Comparison of ENCODE assay signal across 16 cellular contexts in the genomic region with DNA sequence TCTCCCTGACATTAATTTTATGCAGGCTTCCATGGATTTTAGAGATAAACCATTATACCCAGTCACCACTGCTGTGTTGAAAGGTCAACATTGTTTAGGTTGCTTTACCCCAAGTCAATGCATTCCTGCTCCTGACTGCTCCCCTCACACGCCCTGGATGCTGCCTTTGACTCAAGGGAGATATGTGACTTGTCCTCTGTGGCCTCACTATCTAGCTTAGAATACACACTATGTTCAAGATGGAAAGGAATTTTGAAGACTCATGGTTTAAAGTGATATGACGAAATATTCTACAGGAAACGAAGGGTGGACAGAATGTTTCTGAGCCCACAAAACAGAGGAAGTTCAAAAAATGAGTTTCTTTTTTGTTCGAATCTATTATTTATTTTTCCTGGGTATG.
A peak's percentile ranks its signal among the peaks of the same experiment; 100 is the strongest.
DNase-seq lines count a peak whose midpoint lies in the region; ATAC-seq, FAIRE-seq and TF ChIP-seq lines count a peak whose summit lies in the region.
"Had no signal": no experiment of that assay in that cellular context is flagged by ENCODE, and none has a peak within 500 bp of the region (broad histone marks: within the 10 kb centered on the region; RNA-seq: fewer than 3 reads in every experiment).

No MANE protein-coding gene starts in this region.

- H3K9me3 Mint-ChIP-seq in Calu3 (ENCODE audit: low read depth, unreplicated experiment), result no peaks in the 10 kb centered on the region
- H3K9me3 Mint-ChIP-seq: activated naive CD8-positive, alpha-beta T cell treated with anti-CD3 and anti-CD28 coated beads, Interleukin-2, amount 10 ng/mL, durations not matched to agents 7 days and 5 days; natural killer cell; stimulated activated effector memory CD8-positive, alpha-beta T cell treated with anti-CD3 and anti-CD28 coated beads, Interleukin-12 subunit alpha, Interleukin-12 subunit beta, amount 100 ng/mL, for 72 hours had no signal

- H3K4me1 Mint-ChIP-seq in Calu3 (ENCODE audit: low read depth, unreplicated experiment), result peaks cover 9% of the 10 kb centered on the region
- H3K4me1 Mint-ChIP-seq: stimulated activated effector memory CD8-positive, alpha-beta T cell treated with anti-CD3 and anti-CD28 coated beads, Interleukin-12 subunit alpha, Interleukin-12 subunit beta, amount 100 ng/mL, for 72 hours had no signal

- ATAC-seq in Right ventricle myocardium inferior, result peak; percentile 57
- no peak for ATAC-seq in HG03097 (IDR thresholded peaks at IDR 0.05; ENCODE audit: low FRiP score, unreplicated experiment)
- ATAC-seq: stimulated activated effector memory CD8-positive, alpha-beta T cell treated with anti-CD3 and anti-CD28 coated beads, Interleukin-12 subunit alpha, Interleukin-12 subunit beta, amount 100 ng/mL, for 72 hours had no signal

- H3K4me3 ChIP-seq in right atrium auricular region (no peak overlapping the region), fibroblast of mammary gland (ENCODE audit: control insufficient read depth, low read depth, low read length) (no peak overlapping the region), suprapubic skin (no peak overlapping the region)

- DNase-seq in Right ventricle myocardium inferior (ENCODE audit: missing footprints) (no peak), right atrium auricular region (ENCODE audit: low spot score) (no peak), SKM-1 (lab: John Stamatoyannopoulos, UW; ENCODE audit: unreplicated experiment) (peak; percentile 85), fibroblast of mammary gland (ENCODE audit: low read depth) (peak; percentile 17), suprapubic skin (ENCODE audit: low spot score in 2 of 2) (no peak), GM12891 (ENCODE audit: insufficient read length, low spot score) (no peak), Calu3 (no peak)
- DNase-seq: 8988T; activated naive CD8-positive, alpha-beta T cell treated with anti-CD3 and anti-CD28 coated beads, Interleukin-2, amount 10 ng/mL, durations not matched to agents 7 days and 5 days; effector memory CD4-positive, alpha-beta T cell; natural killer cell; NCI-H446 had no signal

- no peaks in the 10 kb centered on the region for H3K9me3 ChIP-seq in right atrium auricular region
- H3K9me3 ChIP-seq in suprapubic skin, result no peaks in the 10 kb centered on the region

- no peaks in the 10 kb centered on the region for H3K36me3 ChIP-seq in right atrium auricular region
- H3K36me3 ChIP-seq in suprapubic skin, result no peaks in the 10 kb centered on the region

- WGBS in suprapubic skin, result 57% methylated on average over 4 of the region's 4 CpGs

- H3K27me3 ChIP-seq in right atrium auricular region (no peaks in the 10 kb centered on the region), suprapubic skin (no peaks in the 10 kb centered on the region)

- TF ChIP-seq POLR2A in suprapubic skin (IDR thresholded peaks at IDR 0.05) (no peak), GM12891 (IDR thresholded peaks at IDR 0.05; ENCODE audit: low read depth, low read length) (no peak)

- H3K4me1 ChIP-seq in right atrium auricular region, result no peaks in the 10 kb centered on the region
- H3K4me1 ChIP-seq in suprapubic skin, result no peaks in the 10 kb centered on the region

- H3K27ac ChIP-seq in right atrium auricular region, result no peak overlapping the region
- H3K27ac ChIP-seq in suprapubic skin, result peak overlapping the region; percentile 41

- no peak overlapping the region for H3K27ac Mint-ChIP-seq in Calu3 (ENCODE audit: unreplicated experiment)
- H3K27ac Mint-ChIP-seq: activated naive CD8-positive, alpha-beta T cell treated with anti-CD3 and anti-CD28 coated beads, Interleukin-2, amount 10 ng/mL, durations not matched to agents 7 days and 5 days; natural killer cell; stimulated activated effector memory CD8-positive, alpha-beta T cell treated with anti-CD3 and anti-CD28 coated beads, Interleukin-12 subunit alpha, Interleukin-12 subunit beta, amount 100 ng/mL, for 72 hours had no signal

- intact Hi-C loops in Right ventricle myocardium inferior (cut with DNase I), result no loop called here
- intact Hi-C loops in Calu3 (cut with micrococcal nuclease; ENCODE audit: unreplicated experiment), result no loop called here

- no peak for TF ChIP-seq EP300 in suprapubic skin (IDR thresholded peaks at IDR 0.05)

- no peaks in the 10 kb centered on the region for H3K36me3 Mint-ChIP-seq in Calu3 (ENCODE audit: insufficient read depth, unreplicated experiment)
- H3K36me3 Mint-ChIP-seq: activated naive CD8-positive, alpha-beta T cell treated with anti-CD3 and anti-CD28 coated beads, Interleukin-2, amount 10 ng/mL, durations not matched to agents 7 days and 5 days; natural killer cell; stimulated activated effector memory CD8-positive, alpha-beta T cell treated with anti-CD3 and anti-CD28 coated beads, Interleukin-12 subunit alpha, Interleukin-12 subunit beta, amount 100 ng/mL, for 72 hours had no signal

- TF ChIP-seq CTCF in right atrium auricular region (IDR thresholded peaks at IDR 0.05) (no peak), fibroblast of mammary gland (conservative IDR thresholded peaks at IDR 0.05; ENCODE audit: control insufficient read depth, insufficient read depth, low read depth, low read length) (no peak), suprapubic skin (IDR thresholded peaks at IDR 0.05) (no peak), Calu3 (IDR thresholded peaks at IDR 0.05; ENCODE audit: unreplicated experiment) (no peak)

- CTCF ChIA-PET in Calu3 (lab: Charles Lee), result no interaction called here

- H3K4me3 Mint-ChIP-seq in Calu3 (ENCODE audit: low read depth, unreplicated experiment), result no peak overlapping the region
- H3K4me3 Mint-ChIP-seq: activated naive CD8-positive, alpha-beta T cell treated with anti-CD3 and anti-CD28 coated beads, Interleukin-2, amount 10 ng/mL, durations not matched to agents 7 days and 5 days; natural killer cell; stimulated activated effector memory CD8-positive, alpha-beta T cell treated with anti-CD3 and anti-CD28 coated beads, Interleukin-12 subunit alpha, Interleukin-12 subunit beta, amount 100 ng/mL, for 72 hours had no signal

- no TSS peak for BruUV-seq in Calu3 (replicated peaks; lab: Mats Ljungman, UMichigan)

- no peaks in the 10 kb centered on the region for H3K27me3 Mint-ChIP-seq in Calu3 (ENCODE audit: unreplicated experiment)

- no peak for FAIRE-seq in GM12891 (lab: Jason Lieb, UNC)
- FAIRE-seq: G401.6, islet of Langerhans had no signal

TF ChIP-seq in GM12891, 5 proteins besides CTCF, POLR2A, EP300 and RAD21:
- TF ChIP-seq SPI1 (IDR thresholded peaks at IDR 0.05; ENCODE audit: low read depth, low read length) (no peak), PAX5 (IDR thresholded peaks at IDR 0.05; ENCODE audit: insufficient read depth, low read length, severe bottlenecking) (no peak), TAF1 (IDR thresholded peaks at IDR 0.05; ENCODE audit: low read depth, low read length) (no peak), POLR2AphosphoS5 (IDR thresholded peaks at IDR 0.05; ENCODE audit: low read depth, low read length) (no peak), POU2F2 (IDR thresholded peaks at IDR 0.05; ENCODE audit: low read depth, low read length) (no peak)

Comparison
In these comparisons a context has a peak if more than half of its experiments do, and no peak if none do; other contexts are left out.
1. DNase-seq: peak in SKM-1 (single experiment) and fibroblast of mammary gland (single experiment); none in Right ventricle myocardium inferior (single experiment), right atrium auricular region (single experiment), suprapubic skin (0 of 2), GM12891 (single experiment) and Calu3 (single experiment).